ENCODE assay signal across 8 cellular contexts in genomic region chr11:7575841-7576451, GRCh38.
DNase-seq lines count a peak whose midpoint lies in the region; ATAC-seq lines count a peak whose summit lies in the region.

No MANE protein-coding gene starts in this region.

- H3K36me3 ChIP-seq in HAP-1 (replicated peaks) = no peaks in the 10 kb centered on the region

- H3K4me1 Mint-ChIP-seq in activated CD8-positive, alpha-beta T cell treated with anti-CD3 and anti-CD28 coated beads, Interleukin-2, amount 10 ng/mL, durations not matched to agents 7 days and 5 days (ENCODE audit: low read depth) = peaks cover 37% of the 10 kb centered on the region
- peaks cover 36% of the 10 kb centered on the region for H3K4me1 Mint-ChIP-seq in stimulated activated naive CD8-positive, alpha-beta T cell treated with anti-CD3 and anti-CD28 coated beads, Interleukin-15, amount 100 ng/mL, for 72 hours

- H3K4me3 Mint-ChIP-seq in activated CD8-positive, alpha-beta T cell treated with anti-CD3 and anti-CD28 coated beads, Interleukin-2, amount 10 ng/mL, durations not matched to agents 7 days and 5 days = no peak overlapping the region
- peak overlapping the region in 1 of 2 donors; percentile 8 for H3K4me3 Mint-ChIP-seq in stimulated activated naive CD8-positive, alpha-beta T cell treated with anti-CD3 and anti-CD28 coated beads, Interleukin-15, amount 100 ng/mL, for 72 hours

- H3K9me3 ChIP-seq in HAP-1 = no peaks in the 10 kb centered on the region

- peaks cover 57% of the 10 kb centered on the region for H3K4me1 ChIP-seq in HAP-1

- POLR2A ChIA-PET in activated CD8-positive, alpha-beta T cell treated with anti-CD3 and anti-CD28 coated beads, Interleukin-2, amount 10 ng/mL, durations not matched to agents 7 days and 5 days (lab: Charles Lee) = no interaction called here

- DNase-seq in DMS79 treated with DMSO at 0.1 percent for 48 hours (lab: John Stamatoyannopoulos, UW) (peak; percentile 37), DMS79 (lab: John Stamatoyannopoulos, UW) (no peak), islet precursor cell (peak; percentile 86), HAP-1 (ENCODE audit: low spot score in 2 of 2) (no peak), NCI-H2029 treated with DMSO at 0.1 percent for 48 hours (lab: John Stamatoyannopoulos, UW) (no peak), cortex of kidney (lab: John Stamatoyannopoulos, UW) (no peak)
- DNase-seq in activated CD8-positive, alpha-beta T cell treated with anti-CD3 and anti-CD28 coated beads, Interleukin-2, amount 10 ng/mL, durations not matched to agents 7 days and 5 days = peak; percentile 43
- DNase-seq in stimulated activated naive CD8-positive, alpha-beta T cell treated with anti-CD3 and anti-CD28 coated beads, Interleukin-15, amount 100 ng/mL, for 72 hours = peak; percentile 26 to 47

- in situ Hi-C loops in HAP-1 (cut with MboI; ENCODE audit: low sequenced_read_pairs) = no loop called here

- no peaks in the 10 kb centered on the region for H3K36me3 Mint-ChIP-seq in activated CD8-positive, alpha-beta T cell treated with anti-CD3 and anti-CD28 coated beads, Interleukin-2, amount 10 ng/mL, durations not matched to agents 7 days and 5 days (ENCODE audit: low read depth)

- H3K27me3 ChIP-seq in HAP-1 (ENCODE audit: low read depth) = no peaks in the 10 kb centered on the region

- no peak overlapping the region for H3K4me3 ChIP-seq in HAP-1

- CTCF ChIA-PET in activated CD8-positive, alpha-beta T cell treated with anti-CD3 and anti-CD28 coated beads, Interleukin-2, amount 10 ng/mL, durations not matched to agents 7 days and 5 days (lab: Charles Lee) = no interaction called here

- H3K9me3 Mint-ChIP-seq in activated CD8-positive, alpha-beta T cell treated with anti-CD3 and anti-CD28 coated beads, Interleukin-2, amount 10 ng/mL, durations not matched to agents 7 days and 5 days (ENCODE audit: insufficient read depth) = no peaks in the 10 kb centered on the region
- H3K9me3 Mint-ChIP-seq in stimulated activated naive CD8-positive, alpha-beta T cell treated with anti-CD3 and anti-CD28 coated beads, Interleukin-15, amount 100 ng/mL, for 72 hours = no peaks in the 10 kb centered on the region

- H3K27ac Mint-ChIP-seq in activated CD8-positive, alpha-beta T cell treated with anti-CD3 and anti-CD28 coated beads, Interleukin-2, amount 10 ng/mL, durations not matched to agents 7 days and 5 days = no peak overlapping the region
- peak overlapping the region in 1 of 2 donors; percentile 76 for H3K27ac Mint-ChIP-seq in stimulated activated naive CD8-positive, alpha-beta T cell treated with anti-CD3 and anti-CD28 coated beads, Interleukin-15, amount 100 ng/mL, for 72 hours

- H3K27me3 Mint-ChIP-seq in activated CD8-positive, alpha-beta T cell treated with anti-CD3 and anti-CD28 coated beads, Interleukin-2, amount 10 ng/mL, durations not matched to agents 7 days and 5 days (ENCODE audit: low read depth) = peaks cover 44% of the 10 kb centered on the region
- peaks cover 55% of the 10 kb centered on the region for H3K27me3 Mint-ChIP-seq in stimulated activated naive CD8-positive, alpha-beta T cell treated with anti-CD3 and anti-CD28 coated beads, Interleukin-15, amount 100 ng/mL, for 72 hours

- peak; percentile 46 for ATAC-seq in activated CD8-positive, alpha-beta T cell treated with anti-CD3 and anti-CD28 coated beads, Interleukin-2, amount 10 ng/mL, durations not matched to agents 7 days and 5 days
- peak; percentile 64 for ATAC-seq in stimulated activated naive CD8-positive, alpha-beta T cell treated with anti-CD3 and anti-CD28 coated beads, Interleukin-15, amount 100 ng/mL, for 72 hours

Comparison
In these comparisons a context has a peak if more than half of its experiments do, and no peak if none do; other contexts are left out.
1. DNase-seq: peak in DMS79 treated with DMSO at 0.1 percent for 48 hours (single experiment), activated CD8-positive, alpha-beta T cell treated with anti-CD3 and anti-CD28 coated beads, Interleukin-2, amount 10 ng/mL, durations not matched to agents 7 days and 5 days (single experiment), islet precursor cell (single experiment) and stimulated activated naive CD8-positive, alpha-beta T cell treated with anti-CD3 and anti-CD28 coated beads, Interleukin-15, amount 100 ng/mL, for 72 hours (2 of 2); none in DMS79 (single experiment), HAP-1 (0 of 2), NCI-H2029 treated with DMSO at 0.1 percent for 48 hours (single experiment) and cortex of kidney (single experiment).